Comparison of ENCODE assay signal across 12 cellular contexts in the genomic region with DNA sequence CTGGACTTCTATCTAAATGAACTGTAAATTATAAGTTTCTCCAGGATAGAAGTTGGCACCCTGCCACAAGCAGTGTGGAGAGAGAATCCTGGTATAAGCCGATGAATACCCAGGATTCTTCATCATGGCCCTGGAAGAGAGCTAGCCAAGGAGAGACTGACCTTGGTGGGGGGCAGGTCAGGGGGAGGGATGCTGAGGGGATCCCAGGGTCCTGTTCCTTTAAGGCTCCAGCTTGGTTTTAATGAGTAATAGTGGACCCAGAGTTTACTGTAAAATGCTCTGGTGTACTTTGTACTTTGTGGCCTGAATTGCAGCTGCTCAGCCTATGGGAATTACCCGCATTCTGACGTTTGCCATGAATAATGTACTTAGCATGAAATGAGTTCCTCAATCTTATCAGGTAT. TPM values are rescaled to one million over a fixed set of nuclear protein-coding genes. Genes with fewer than 3 reads are reported as not detected.
DNase-seq lines count a peak whose midpoint lies in the region; ATAC-seq and TF ChIP-seq lines count a peak whose summit lies in the region.
"Had no signal": no experiment of that assay in that cellular context is flagged by ENCODE, and none has a peak within 500 bp of the region (broad histone marks: within the 10 kb centered on the region; RNA-seq: fewer than 3 reads in every experiment).

No MANE protein-coding gene starts in this region.

- H3K4me3 ChIP-seq in AG09309 (ENCODE audit: control insufficient read depth, low read depth, low read length) (no peak overlapping the region), Karpas-422 (ENCODE audit: low read length) (no peak overlapping the region), GM23338 (no peak overlapping the region)

- H3K9me3 ChIP-seq in Karpas-422 (ENCODE audit: low read length): no peaks in the 10 kb centered on the region
- H3K9me3 ChIP-seq: neutrophil had no signal

- H3K9ac ChIP-seq in Karpas-422 (ENCODE audit: low read length): no peak overlapping the region

- no peaks in the 10 kb centered on the region for H3K36me3 ChIP-seq in Karpas-422 (ENCODE audit: insufficient read depth, low read length)
- H3K36me3 ChIP-seq in GM23338 (ENCODE audit: insufficient read depth): no peaks in the 10 kb centered on the region
- H3K36me3 ChIP-seq: neutrophil had no signal

- H3K4me1 Mint-ChIP-seq in GM23338: peaks cover 18% of the 10 kb centered on the region
- peaks cover 3% of the 10 kb centered on the region for H3K4me1 Mint-ChIP-seq in activated naive CD8-positive, alpha-beta T cell treated with anti-CD3 and anti-CD28 coated beads for 36 hours

- H2AFZ ChIP-seq in Karpas-422 (ENCODE audit: low read length): no peak overlapping the region
- no peak overlapping the region for H2AFZ ChIP-seq in GM23338

- peak; percentile 39 for DNase-seq in AG09309 (ENCODE audit: low read depth)
- no peak for DNase-seq in Karpas-422
- DNase-seq in foreskin keratinocyte: peak in 1 of 2 donors; percentile 39
- DNase-seq in GOT3 (lab: John Stamatoyannopoulos, UW): no peak
- DNase-seq in GM23338 (ENCODE audit: low spot score): no peak
- DNase-seq in activated naive CD8-positive, alpha-beta T cell treated with anti-CD3 and anti-CD28 coated beads for 36 hours: no peak
- DNase-seq in UCSD-AML1 (lab: John Stamatoyannopoulos, UW; ENCODE audit: unreplicated experiment): no peak
- DNase-seq: CD4-positive, alpha-beta T cell had no signal

- H3K9me2 ChIP-seq in Karpas-422 (replicated peaks; ENCODE audit: insufficient read depth, low read length): no peaks in the 10 kb centered on the region
- peaks cover 6% of the 10 kb centered on the region for H3K9me2 ChIP-seq in GM23338 (ENCODE audit: insufficient read depth)

- H3K4me2 ChIP-seq in Karpas-422 (ENCODE audit: low read depth, low read length, poor library complexity, severe bottlenecking) (no peak overlapping the region), GM23338 (no peak overlapping the region)

- H3K27ac Mint-ChIP-seq in GM23338: no peak overlapping the region
- H3K27ac Mint-ChIP-seq in activated naive CD8-positive, alpha-beta T cell treated with anti-CD3 and anti-CD28 coated beads for 36 hours: no peak overlapping the region
- H3K27ac Mint-ChIP-seq: CD4-positive, alpha-beta T cell; dendritic cell treated with granulocyte-macrophage colony-stimulating factor and Interleukin-4, amounts not matched to agents 40 ng/mL and 50 ng/mL, for 4 days had no signal

- no peak overlapping the region for H3K4me3 Mint-ChIP-seq in GM23338
- H3K4me3 Mint-ChIP-seq in activated naive CD8-positive, alpha-beta T cell treated with anti-CD3 and anti-CD28 coated beads for 36 hours: no peak overlapping the region
- H3K4me3 Mint-ChIP-seq: CD4-positive, alpha-beta T cell; dendritic cell treated with granulocyte-macrophage colony-stimulating factor and Interleukin-4, amounts not matched to agents 40 ng/mL and 50 ng/mL, for 4 days had no signal

- no peaks in the 10 kb centered on the region for H3K27me3 Mint-ChIP-seq in GM23338 (ENCODE audit: insufficient read depth, low read depth, poor library complexity)
- H3K27me3 Mint-ChIP-seq in activated naive CD8-positive, alpha-beta T cell treated with anti-CD3 and anti-CD28 coated beads for 36 hours: peaks cover 5% of the 10 kb centered on the region
- H3K27me3 Mint-ChIP-seq: CD4-positive, alpha-beta T cell had no signal

- no peaks in the 10 kb centered on the region for H3K9me3 Mint-ChIP-seq in GM23338
- H3K9me3 Mint-ChIP-seq in activated naive CD8-positive, alpha-beta T cell treated with anti-CD3 and anti-CD28 coated beads for 36 hours: no peaks in the 10 kb centered on the region
- H3K9me3 Mint-ChIP-seq: CD4-positive, alpha-beta T cell; dendritic cell treated with granulocyte-macrophage colony-stimulating factor and Interleukin-4, amounts not matched to agents 40 ng/mL and 50 ng/mL, for 4 days had no signal

- H3F3A ChIP-seq in GM23338 (replicated peaks; ENCODE audit: low read depth): no peaks in the 10 kb centered on the region

- no peaks in the 10 kb centered on the region for H4K20me1 ChIP-seq in Karpas-422 (ENCODE audit: insufficient read depth, low read depth, low read length)
- H4K20me1 ChIP-seq in GM23338 (replicated peaks; ENCODE audit: insufficient read depth): no peaks in the 10 kb centered on the region

- H3K79me2 ChIP-seq in Karpas-422 (ENCODE audit: low read length): no peaks in the 10 kb centered on the region
- no peaks in the 10 kb centered on the region for H3K79me2 ChIP-seq in GM23338 (replicated peaks; ENCODE audit: insufficient read depth)

- TF ChIP-seq CTCF in AG09309 (IDR thresholded peaks at IDR 0.05; ENCODE audit: control insufficient read depth, insufficient read depth, low read depth, low read length, missing control alignments) (no peak), foreskin keratinocyte (conservative IDR thresholded peaks at IDR 0.05) (no peak), GM23338 (conservative IDR thresholded peaks at IDR 0.05; ENCODE audit: low read depth in 2 of 2) (no peak)

- peak overlapping the region; percentile 52 for H3K27ac ChIP-seq in Karpas-422 (ENCODE audit: low read length)
- no peak overlapping the region for H3K27ac ChIP-seq in foreskin keratinocyte
- no peak overlapping the region for H3K27ac ChIP-seq in GM23338 (ENCODE audit: low read depth)
- H3K27ac ChIP-seq: neutrophil had no signal

- H3K4me1 ChIP-seq in Karpas-422 (ENCODE audit: low read length) (peaks cover 64% of the 10 kb centered on the region), foreskin keratinocyte (peaks cover 5% of the 10 kb centered on the region), GM23338 (ENCODE audit: insufficient read depth) (peaks cover 13% of the 10 kb centered on the region)

- no peaks in the 10 kb centered on the region; the same call in 2 of the 3 replicates for H3K36me3 Mint-ChIP-seq in GM23338 (ENCODE audit: low read depth)
- no peaks in the 10 kb centered on the region for H3K36me3 Mint-ChIP-seq in activated naive CD8-positive, alpha-beta T cell treated with anti-CD3 and anti-CD28 coated beads for 36 hours

- ATAC-seq in GM21619 (IDR thresholded peaks at IDR 0.05; ENCODE audit: unreplicated experiment) (peak; percentile 33), foreskin keratinocyte (peak; percentile 25), GM23338 (no peak)

- H3K27me3 ChIP-seq in Karpas-422 (ENCODE audit: low read length) (no peaks in the 10 kb centered on the region), foreskin keratinocyte (no peaks in the 10 kb centered on the region), GM23338 (ENCODE audit: insufficient read depth) (no peaks in the 10 kb centered on the region)
- H3K27me3 ChIP-seq: neutrophil had no signal

TF ChIP-seq in GM23338, 12 proteins besides CTCF, POLR2A, EP300 and RAD21 (continues in another document):
- TF ChIP-seq ZNF331 (CRISPR knock-in tag; IDR thresholded peaks at IDR 0.05; ENCODE audit: low read depth): no peak
- TF ChIP-seq CREB1 (CRISPR knock-in tag; IDR thresholded peaks at IDR 0.05; ENCODE audit: low read depth): no peak
- TF ChIP-seq JUNB (IDR thresholded peaks at IDR 0.05; ENCODE audit: unreplicated experiment): no peak

RNA-seq across cellular contexts. Expression of gene RASSF6, which starts 16.9 kb away (rescaled TPM):
- 2.9 and 7.4 TPM in 2 replicates for total RNA-seq in Karpas-422 (2014; rRNA removed; shearing (Covaris generic); ENCODE audit: low replicate concordance)
- 1.2 and 1.3 TPM in 2 replicates for total RNA-seq in foreskin keratinocyte
- 0.45 and 0.69 TPM in 2 replicates for polyA plus RNA-seq in foreskin keratinocyte
- 0.14 and 0.23 TPM in 2 replicates for total RNA-seq in GM23338 (2014; rRNA removed; shearing (Covaris generic))
- 0.37 and 0.79 TPM in 2 replicates for polyA plus RNA-seq in GM23338 (2016; fragmentation: Nextera tagmentation; extraction: Ambion mirVana)
- total RNA-seq in activated naive CD8-positive, alpha-beta T cell treated with anti-CD3 and anti-CD28 coated beads for 36 hours: not detected
- total RNA-seq: HT1080 had no signal
